ENCODE assay signal across 8 cellular contexts in the genomic region with DNA sequence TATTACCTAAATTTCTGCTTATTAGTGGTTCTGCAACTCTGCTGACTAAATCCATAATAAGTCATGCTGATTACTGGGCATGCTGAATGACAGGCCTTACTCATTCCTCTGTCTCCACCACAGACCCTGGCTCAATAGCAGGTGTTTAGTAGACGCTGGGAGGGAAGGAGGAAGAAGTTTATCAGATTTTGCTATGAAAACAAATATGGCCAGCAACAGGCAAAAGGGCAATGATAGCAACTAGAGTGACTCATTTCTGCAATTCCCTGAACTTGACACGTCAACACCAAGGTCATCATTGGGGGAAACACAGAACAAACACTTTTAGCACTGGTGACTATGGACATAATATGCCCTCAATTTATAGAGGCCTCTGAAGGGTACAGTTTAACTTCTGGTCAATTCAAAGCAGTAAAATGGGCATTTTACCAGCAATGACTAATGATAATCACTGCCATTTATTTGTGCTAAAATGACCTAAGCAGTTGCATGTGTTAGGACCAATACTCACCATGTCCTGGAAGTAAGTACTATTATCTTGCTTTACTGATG. TPM values are rescaled to one million over a fixed set of nuclear protein-coding genes. Genes with fewer than 3 reads are reported as not detected.
DNase-seq lines count a peak whose midpoint lies in the region; ATAC-seq and TF ChIP-seq lines count a peak whose summit lies in the region.

No MANE protein-coding gene starts in this region.

- no peaks in the 10 kb centered on the region for H3K27me3 Mint-ChIP-seq in WTC11 (ENCODE audit: low read depth)

- peaks cover 32% of the 10 kb centered on the region for H3K4me1 Mint-ChIP-seq in WTC11

- DNase-seq in ELR (ENCODE audit: low read depth) (peak; percentile 42), HT-29 (ENCODE audit: low spot score) (peak; percentile 55), HEK293T (ENCODE audit: extremely low spot score) (no peak), WTC11 (ENCODE audit: low spot score) (no peak), DMS153 (lab: John Stamatoyannopoulos, UW) (no peak)

- peak; percentile 63 for ATAC-seq in GM21360 (IDR thresholded peaks at IDR 0.05; ENCODE audit: unreplicated experiment)
- ATAC-seq in esophagus mucosa = peak; percentile 46
- no peak for ATAC-seq in GM19328 (IDR thresholded peaks at IDR 0.05; ENCODE audit: unreplicated experiment)
- no peak for ATAC-seq in WTC11

- no peak overlapping the region for H3K27ac Mint-ChIP-seq in WTC11

- peaks cover 20% of the 10 kb centered on the region for H3K9me3 Mint-ChIP-seq in WTC11

- no peak overlapping the region for H3K4me3 Mint-ChIP-seq in WTC11

- no peaks in the 10 kb centered on the region; the same call in 1 of the 2 replicates for H3K36me3 Mint-ChIP-seq in WTC11

- TF ChIP-seq CTCF in WTC11 (IDR thresholded peaks at IDR 0.05) = no peak

- POLR2A ChIA-PET in HEK293T (lab: Yijun Ruan, JAX) (no interaction called here), WTC11 (lab: Charles Lee) (no interaction called here)

- CTCF ChIA-PET in HEK293T (lab: Yijun Ruan, JAX) = no interaction called here
- CTCF ChIA-PET in WTC11 (lab: Charles Lee) = no interaction called here

TF ChIP-seq in HEK293T, 16 proteins besides CTCF, POLR2A, EP300 and RAD21:
- TF ChIP-seq ZNF384 (IDR thresholded peaks at IDR 0.05) (no peak), FOXM1 (IDR thresholded peaks at IDR 0.05; ENCODE audit: borderline replicate concordance) (no peak), ELF4 (IDR thresholded peaks at IDR 0.05) (no peak), FOXK2 (IDR thresholded peaks at IDR 0.05) (no peak), SUZ12 (IDR thresholded peaks at IDR 0.05) (no peak)

TF ChIP-seq in WTC11, 78 proteins besides CTCF, POLR2A, EP300 and RAD21:
- TF ChIP-seq PRRX2 (CRISPR knock-in tag; IDR thresholded peaks at IDR 0.05) (no peak), NFYB (CRISPR knock-in tag; conservative IDR thresholded peaks at IDR 0.05; ENCODE audit: low read depth) (no peak), ZNF396 (CRISPR knock-in tag; IDR thresholded peaks at IDR 0.05; ENCODE audit: borderline replicate concordance) (no peak)
- TF ChIP-seq, protein P1, sequence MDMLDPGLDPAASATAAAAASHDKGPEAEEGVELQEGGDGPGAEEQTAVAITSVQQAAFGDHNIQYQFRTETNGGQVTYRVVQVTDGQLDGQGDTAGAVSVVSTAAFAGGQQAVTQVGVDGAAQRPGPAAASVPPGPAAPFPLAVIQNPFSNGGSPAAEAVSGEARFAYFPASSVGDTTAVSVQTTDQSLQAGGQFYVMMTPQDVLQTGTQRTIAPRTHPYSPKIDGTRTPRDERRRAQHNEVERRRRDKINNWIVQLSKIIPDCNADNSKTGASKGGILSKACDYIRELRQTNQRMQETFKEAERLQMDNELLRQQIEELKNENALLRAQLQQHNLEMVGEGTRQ (CRISPR knock-in tag; IDR thresholded peaks at IDR 0.05) = no peak

RNA-seq across cellular contexts. Expression of a gene that starts 35.2 kb away (rescaled TPM):
- not detected in 2 replicates for total RNA-seq in HT-29 (2014; rRNA removed; shearing (Covaris generic))
- 0.20 TPM for total RNA-seq in esophagus mucosa
- 0.94 to 1.6 TPM (median 1.2 TPM) in 3 replicates for total RNA-seq in WTC11 (2021)

Comparison
In these comparisons a context has a peak if more than half of its experiments do, and no peak if none do; other contexts are left out.
1. DNase-seq: peak in ELR (single experiment) and HT-29 (single experiment); none in HEK293T (single experiment), WTC11 (single experiment) and DMS153 (single experiment).
2. ATAC-seq: peak in GM21360 (single experiment) and esophagus mucosa (single experiment); none in GM19328 (single experiment) and WTC11 (single experiment).